Comparison of ENCODE assay signal across 13 cellular contexts in the genomic region with DNA sequence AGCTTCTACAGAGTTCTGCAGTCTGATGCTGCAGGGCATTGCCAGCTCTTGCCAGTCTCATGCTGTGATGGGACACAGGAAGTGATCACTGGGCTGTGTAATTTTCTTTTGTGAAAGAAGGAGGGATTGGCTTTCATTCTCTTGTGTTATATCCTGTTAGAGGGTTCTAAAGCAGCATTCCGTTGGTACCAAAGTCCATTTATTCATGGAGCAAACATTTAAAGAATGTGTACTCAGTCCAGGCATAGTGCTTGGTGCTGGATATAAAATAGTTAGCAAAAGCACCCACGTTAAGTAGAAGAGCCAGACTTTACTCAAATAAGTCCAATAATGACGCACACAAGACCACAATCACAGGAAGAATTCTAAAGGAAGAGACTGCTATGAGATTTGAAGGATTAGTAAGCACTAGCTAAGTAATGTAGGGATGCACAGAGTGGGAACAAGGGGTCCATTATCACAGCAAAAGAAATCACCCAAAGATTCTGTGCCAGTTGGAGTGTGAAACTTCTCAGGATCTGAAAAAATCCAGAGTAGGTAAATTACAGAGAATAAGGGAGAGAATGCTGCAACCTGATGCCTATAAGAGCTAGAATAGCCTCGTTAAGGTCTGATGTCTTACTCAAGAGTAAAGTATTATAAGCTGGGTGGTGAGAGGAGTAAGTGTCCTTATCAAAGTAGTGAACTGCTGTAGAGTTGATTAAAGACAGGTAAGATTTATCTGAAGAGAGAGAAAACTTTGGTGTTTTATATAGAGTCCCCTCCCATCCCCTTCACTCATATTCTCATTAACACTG.
DNase-seq lines count a peak whose midpoint lies in the region; ATAC-seq, FAIRE-seq and TF ChIP-seq lines count a peak whose summit lies in the region.
"Had no signal": no experiment of that assay in that cellular context is flagged by ENCODE, and none has a peak within 500 bp of the region (broad histone marks: within the 10 kb centered on the region; RNA-seq: fewer than 3 reads in every experiment).

No MANE protein-coding gene starts in this region.

- no peak overlapping the region for H4K5ac ChIP-seq in H1 (ENCODE audit: insufficient read length, low read depth, low read length)

- H3K27ac ChIP-seq in H1 (ENCODE audit: low read depth, low read length): no peak overlapping the region
- no peak overlapping the region for H3K27ac ChIP-seq in neural progenitor cell
- no peak overlapping the region for H3K27ac ChIP-seq in upper lobe of left lung

- TF ChIP-seq RAD21 in H1 (IDR thresholded peaks at IDR 0.05 in 1 of 2, conservative IDR thresholded peaks at IDR 0.05 in 1 of 2; ENCODE audit: low read depth in 2 of 2, low read length in 2 of 2): no peak

- H3K4me3 ChIP-seq in H1 (ENCODE audit: extremely low read depth in 1 of 4, insufficient read depth in 2 of 4, low read depth in 3 of 4, low read length in 4 of 4): no peak overlapping the region
- no peak overlapping the region for H3K4me3 ChIP-seq in neural progenitor cell
- H3K4me3 ChIP-seq in upper lobe of left lung: no peak overlapping the region

- H2BK20ac ChIP-seq in H1 (ENCODE audit: low read length): peak overlapping the region; percentile 64; the same call in 1 of the 2 replicates

- H3K4me2 ChIP-seq in H1 (ENCODE audit: insufficient read depth in 1 of 2, low read depth in 2 of 2, low read length in 2 of 2): no peak overlapping the region
- H3K4me2 ChIP-seq in neural progenitor cell: peak overlapping the region; percentile 8

- H2BK5ac ChIP-seq in H1 (ENCODE audit: low read depth, low read length): peak overlapping the region; percentile 77; the same call in 1 of the 2 replicates

- H2BK15ac ChIP-seq in H1 (ENCODE audit: low read length): no peak overlapping the region

- H3K79me2 ChIP-seq in H1 (ENCODE audit: control insufficient read depth in 1 of 2, insufficient read depth in 2 of 2, low read length in 2 of 2) (no peaks in the 10 kb centered on the region), neural progenitor cell (ENCODE audit: low read depth) (no peaks in the 10 kb centered on the region)

- no peak overlapping the region for H3K4ac ChIP-seq in H1 (replicated peaks; ENCODE audit: insufficient read length, low read depth, low read length)

- TF ChIP-seq POLR2A in H1 (IDR thresholded peaks at IDR 0.05; ENCODE audit: control extremely low read depth in 1 of 2, low read depth in 2 of 2, low read length in 2 of 2) (no peak), upper lobe of left lung (IDR thresholded peaks at IDR 0.05) (no peak)

- no peak overlapping the region for H4K8ac ChIP-seq in H1 (ENCODE audit: extremely low read depth, insufficient read depth, low read length)

- no peak overlapping the region for H2AK5ac ChIP-seq in H1 (ENCODE audit: low read depth, low read length)

- H3K4me1 ChIP-seq in H1 (replicated peaks in 1 of 4; ENCODE audit: control insufficient read depth in 3 of 4, insufficient read depth in 4 of 4, low read length in 3 of 4) (peaks cover 0 to 3% (median 0%) of the 10 kb centered on the region in 4 experiments; a peak in 2 of 7 replicates), neural progenitor cell (peaks cover 13% of the 10 kb centered on the region), upper lobe of left lung (no peaks in the 10 kb centered on the region)

- peak overlapping the region; percentile 60 for H4K91ac ChIP-seq in H1 (replicated peaks; ENCODE audit: insufficient read length, low read length)

- CTCF ChIA-PET in H1 (lab: Charles Lee; ENCODE audit: partially characterized antibody): no interaction called here

- H3K36me3 ChIP-seq in H1 (ENCODE audit: control insufficient read depth in 2 of 4, insufficient read depth in 4 of 4, low read length in 3 of 4) (no peaks in the 10 kb centered on the region), neural progenitor cell (no peaks in the 10 kb centered on the region), upper lobe of left lung (no peaks in the 10 kb centered on the region)

- no peak overlapping the region for H3K4me3 Mint-ChIP-seq in neural progenitor cell
- no peak overlapping the region for H3K4me3 Mint-ChIP-seq in stimulated activated naive B cell treated with anti-CD40 and anti-IgM and Interleukin-4, amounts not matched to agents 10 μg/mL and 1 μg/mL and 100 μg/mL, for 72 hours

- no peaks in the 10 kb centered on the region for H3K36me3 Mint-ChIP-seq in neural progenitor cell
- no peaks in the 10 kb centered on the region for H3K36me3 Mint-ChIP-seq in stimulated activated naive B cell treated with anti-CD40 and anti-IgM and Interleukin-4, amounts not matched to agents 10 μg/mL and 1 μg/mL and 100 μg/mL, for 72 hours

- no peak for FAIRE-seq in H1 (lab: Jason Lieb, UNC)
- FAIRE-seq: frontal cortex had no signal

- H2AFZ ChIP-seq in H1 (ENCODE audit: low read length): peak overlapping the region; percentile 57; the same call in 1 of the 2 replicates
- no peak overlapping the region for H2AFZ ChIP-seq in neural progenitor cell (replicated peaks)

- H3K27me3 Mint-ChIP-seq in neural progenitor cell (ENCODE audit: insufficient read depth, low read depth): no peaks in the 10 kb centered on the region
- H3K27me3 Mint-ChIP-seq in stimulated activated naive B cell treated with anti-CD40 and anti-IgM and Interleukin-4, amounts not matched to agents 10 μg/mL and 1 μg/mL and 100 μg/mL, for 72 hours: no peaks in the 10 kb centered on the region

- H4K20me1 ChIP-seq in H1 (replicated peaks in 1 of 2; ENCODE audit: control insufficient read depth in 1 of 2, insufficient read depth in 2 of 2, low read length in 2 of 2): no peaks in the 10 kb centered on the region
- no peaks in the 10 kb centered on the region for H4K20me1 ChIP-seq in neural progenitor cell (ENCODE audit: low read depth)

- H3K23ac ChIP-seq in H1 (ENCODE audit: insufficient read length): no peak overlapping the region

- H3K14ac ChIP-seq in H1 (ENCODE audit: insufficient read length): no peak overlapping the region

- no peaks in the 10 kb centered on the region for H3K9me3 Mint-ChIP-seq in neural progenitor cell
- peaks cover 0 to 4% of the 10 kb centered on the region in 2 donors for H3K9me3 Mint-ChIP-seq in stimulated activated naive B cell treated with anti-CD40 and anti-IgM and Interleukin-4, amounts not matched to agents 10 μg/mL and 1 μg/mL and 100 μg/mL, for 72 hours

- 69% methylated on average over 4 of the region's 4 CpGs; no CpG with 5 or more reads in 1 of the 2 experiments for whole genome bisulfite sequencing in H1 (ENCODE audit: extremely low coverage in 1 of 2, insufficient coverage in 1 of 2, insufficient read length in 1 of 2, insufficient replicate concordance in 2 of 2, low coverage in 1 of 2, low lambda C conversion rate in 2 of 2, missing lambda C conversion rate in 1 of 2), 2 experiments
- 34 to 57% methylated on average over 4 of the region's 4 CpGs for WGBS in upper lobe of left lung, 2 donors

- H3K9ac ChIP-seq in H1 (replicated peaks in 1 of 4; ENCODE audit: extremely low read depth in 1 of 4, low read depth in 3 of 4, low read length in 3 of 4): no peak overlapping the region
- no peak overlapping the region for H3K9ac ChIP-seq in neural progenitor cell

- H2BK120ac ChIP-seq in H1 (replicated peaks; ENCODE audit: low read depth, low read length): peak overlapping the region; percentile 82

- peaks cover 18% of the 10 kb centered on the region for H3K4me1 Mint-ChIP-seq in neural progenitor cell
- H3K4me1 Mint-ChIP-seq in stimulated activated naive B cell treated with anti-CD40 and anti-IgM and Interleukin-4, amounts not matched to agents 10 μg/mL and 1 μg/mL and 100 μg/mL, for 72 hours: no peaks in the 10 kb centered on the region

- H3K23me2 ChIP-seq in H1 (ENCODE audit: low read depth, low read length): no peaks in the 10 kb centered on the region

- H3K9me3 ChIP-seq in H1 (ENCODE audit: insufficient read depth in 2 of 2, low read depth in 1 of 2, low read length in 1 of 2): no peaks in the 10 kb centered on the region
- no peaks in the 10 kb centered on the region for H3K9me3 ChIP-seq in neural progenitor cell (ENCODE audit: low read depth)
- no peaks in the 10 kb centered on the region for H3K9me3 ChIP-seq in upper lobe of left lung

- no peak for TF ChIP-seq EP300 in H1 (IDR thresholded peaks at IDR 0.05; ENCODE audit: borderline replicate concordance in 1 of 2, low read depth in 2 of 2, low read length in 2 of 2)
- no peak for TF ChIP-seq EP300 in upper lobe of left lung (IDR thresholded peaks at IDR 0.05)

- H3K27me3 ChIP-seq in H1 (replicated peaks in 1 of 4; ENCODE audit: control insufficient read depth in 3 of 4, extremely low read depth in 1 of 4, insufficient read depth in 3 of 4, low read length in 3 of 4) (no peaks in the 10 kb centered on the region), neural progenitor cell (no peaks in the 10 kb centered on the region), upper lobe of left lung (no peaks in the 10 kb centered on the region)

- ATAC-seq in stimulated activated naive B cell treated with anti-CD40 and anti-IgM and Interleukin-4, amounts not matched to agents 10 μg/mL and 1 μg/mL and 100 μg/mL, for 72 hours (replicated peaks): no peak
- no peak for ATAC-seq in upper lobe of left lung (ENCODE audit: low FRiP score in 2 of 2)
- ATAC-seq in esophagus mucosa: no peak

- no peak overlapping the region for H3K27ac Mint-ChIP-seq in neural progenitor cell
- H3K27ac Mint-ChIP-seq in stimulated activated naive B cell treated with anti-CD40 and anti-IgM and Interleukin-4, amounts not matched to agents 10 μg/mL and 1 μg/mL and 100 μg/mL, for 72 hours: no peak overlapping the region

- H3K18ac ChIP-seq in H1 (ENCODE audit: extremely low read depth, low read length): no peak overlapping the region

- H3K56ac ChIP-seq in H1 (replicated peaks; ENCODE audit: insufficient read length, low read depth, low read length): no peak overlapping the region

- no peaks in the 10 kb centered on the region for H3K79me1 ChIP-seq in H1 (ENCODE audit: low read depth, low read length)

- peak overlapping the region; percentile 76; the same call in 1 of the 2 replicates for H2BK12ac ChIP-seq in H1 (ENCODE audit: low read depth, low read length)

- TF ChIP-seq CTCF in H1 (IDR thresholded peaks at IDR 0.05; ENCODE audit: control extremely low read depth in 1 of 3, insufficient read depth in 1 of 3, low read depth in 1 of 3, low read length in 3 of 3): no peak
- TF ChIP-seq CTCF in neural progenitor cell (IDR thresholded peaks at IDR 0.05): no peak
- no peak for TF ChIP-seq CTCF in upper lobe of left lung (IDR thresholded peaks at IDR 0.05)

- POLR2A ChIA-PET in H1 (lab: Charles Lee; ENCODE audit: partially characterized antibody): no interaction called here

- DNase-seq in DMS53 (lab: John Stamatoyannopoulos, UW): peak; percentile 53
- DNase-seq in NCI-H226: peak; percentile 98
- no peak for DNase-seq in H1 (ENCODE audit: low read depth in 1 of 2, low spot score in 2 of 2)
- peak; percentile 66 for DNase-seq in neural progenitor cell (ENCODE audit: low spot score)
- DNase-seq in stimulated activated naive B cell treated with anti-CD40 and anti-IgM and Interleukin-4, amounts not matched to agents 10 μg/mL and 1 μg/mL and 100 μg/mL, for 72 hours: no peak
- no peak for DNase-seq in NCI-H2196 (lab: John Stamatoyannopoulos, UW; ENCODE audit: unreplicated experiment)
- DNase-seq in upper lobe of left lung: no peak
- DNase-seq: activated effector memory CD4-positive, alpha-beta T cell treated with Interleukin-2 at 50 U/mL for 16 hours; GF-D8; NCI-H1694 treated with DMSO at 0.1 percent for 48 hours; T-helper 9 cell had no signal

- H3F3A ChIP-seq in neural progenitor cell (ENCODE audit: low read depth): no peaks in the 10 kb centered on the region

TF ChIP-seq in H1, 55 proteins besides CTCF, POLR2A, EP300 and RAD21 (continues in another document):
- no peak for TF ChIP-seq SIRT6 (IDR thresholded peaks at IDR 0.05; ENCODE audit: low read length)

Comparison
In these comparisons a context has a peak if more than half of its experiments do, and no peak if none do; other contexts are left out.
1. DNase-seq: peak in DMS53 (single experiment), NCI-H226 (single experiment) and neural progenitor cell (single experiment); none in H1 (0 of 2), stimulated activated naive B cell treated with anti-CD40 and anti-IgM and Interleukin-4, amounts not matched to agents 10 μg/mL and 1 μg/mL and 100 μg/mL, for 72 hours (single experiment), NCI-H2196 (single experiment) and upper lobe of left lung (0 of 2).